20 cellular contexts compared by ENCODE assay signal in the genomic region with DNA sequence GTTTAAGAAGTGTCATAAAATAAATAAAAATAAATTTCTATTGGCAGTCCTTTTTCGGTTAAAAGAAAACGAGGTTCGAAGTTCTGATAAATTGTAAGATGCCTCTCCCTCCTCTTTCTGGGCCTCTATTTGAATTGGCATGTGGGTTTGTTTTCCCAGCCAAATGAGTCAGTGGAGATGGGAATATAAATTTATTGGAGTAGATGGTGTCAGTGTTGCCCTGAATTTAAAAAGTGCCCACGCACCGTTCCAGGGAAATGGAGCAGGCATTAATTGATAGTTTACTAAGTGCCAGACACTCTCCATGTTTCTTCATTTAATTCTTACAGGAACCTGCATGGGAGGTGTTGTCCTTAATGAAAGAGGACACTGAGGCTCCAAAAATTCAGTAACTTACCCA.
DNase-seq lines count a peak whose midpoint lies in the region; ATAC-seq, FAIRE-seq and TF ChIP-seq lines count a peak whose summit lies in the region.
"Had no signal": no experiment of that assay in that cellular context is flagged by ENCODE, and none has a peak within 500 bp of the region (broad histone marks: within the 10 kb centered on the region; RNA-seq: fewer than 3 reads in every experiment).

No MANE protein-coding gene starts in this region.

- dilution Hi-C loops in mammary epithelial cell (cut with HindIII; ENCODE audit: low sequenced_read_pairs): loop anchor here (5.0 kb wide), 2 partner anchors 60 to 75 kb away; no protein-coding TSS in a partner anchor

- no peaks in the 10 kb centered on the region for H3K4me1 ChIP-seq in mammary epithelial cell (ENCODE audit: insufficient read depth, low read length)
- H3K4me1 ChIP-seq: breast epithelium, SJCRH30 had no signal

- POLR2A ChIA-PET in MCF 10A (lab: Yijun Ruan, JAX): no interaction called here

- intact Hi-C loops in MCF 10A (cut with micrococcal nuclease) (no loop called here), mammary epithelial cell (cut with micrococcal nuclease) (no loop called here)

- TF ChIP-seq CTCF in MCF 10A (IDR thresholded peaks at IDR 0.05; ENCODE audit: unreplicated experiment): no peak
- no peak for TF ChIP-seq CTCF in mammary epithelial cell (conservative IDR thresholded peaks at IDR 0.05 in 1 of 2, IDR thresholded peaks at IDR 0.05 in 1 of 2; ENCODE audit: extremely low read depth in 1 of 2, insufficient read depth in 1 of 2, low read depth in 1 of 2, low read length in 2 of 2)
- TF ChIP-seq CTCF in astrocyte of the spinal cord (IDR thresholded peaks at IDR 0.05; ENCODE audit: low read depth, low read length): no peak

- CTCF ChIA-PET in MCF 10A (lab: Yijun Ruan, JAX) (interaction anchor here (0.9 to 1.2 kb wide), 3 partner anchors 14 to 28 kb away, joined by 3 to 4 read pairs (median 3); no protein-coding TSS in a partner anchor), mammary epithelial cell (lab: Charles Lee; ENCODE audit: low non-redundant PET) (no interaction called here)

- no peak overlapping the region for H3K4me3 ChIP-seq in mammary epithelial cell (replicated peaks in 1 of 3; ENCODE audit: insufficient read depth in 1 of 3, low read depth in 2 of 3, low read length in 3 of 3)
- H3K4me3 ChIP-seq in astrocyte of the spinal cord (ENCODE audit: low read depth, low read length): no peak overlapping the region
- no peak overlapping the region for H3K4me3 ChIP-seq in H7 (ENCODE audit: insufficient read depth, low read depth, low read length)
- H3K4me3 ChIP-seq: neural progenitor cell, SJCRH30 had no signal

- peaks cover 13% of the 10 kb centered on the region for H3K4me1 Mint-ChIP-seq in MCF 10A (ENCODE audit: insufficient read depth, unreplicated experiment)
- H3K4me1 Mint-ChIP-seq: activated CD4-positive, alpha-beta T cell treated with anti-CD3 and anti-CD28 coated beads, Interleukin-2, amount 10 ng/mL, durations not matched to agents 24 days and 14 days; activated naive CD8-positive, alpha-beta T cell treated with anti-CD3 and anti-CD28 coated beads, Interleukin-2, amount 10 ng/mL, durations not matched to agents 7 days and 5 days had no signal

- no peaks in the 10 kb centered on the region for H3K36me3 Mint-ChIP-seq in MCF 10A (ENCODE audit: insufficient read depth, unreplicated experiment)
- H3K36me3 Mint-ChIP-seq: activated naive CD8-positive, alpha-beta T cell treated with anti-CD3 and anti-CD28 coated beads, Interleukin-2, amount 10 ng/mL, durations not matched to agents 7 days and 5 days had no signal

- H3K9me3 ChIP-seq in mammary epithelial cell (replicated peaks; ENCODE audit: insufficient read depth, low read length): no peaks in the 10 kb centered on the region
- H3K9me3 ChIP-seq: breast epithelium, SJCRH30 had no signal

- H2AFZ ChIP-seq in mammary epithelial cell (ENCODE audit: low read depth, low read length): no peak overlapping the region
- H2AFZ ChIP-seq: neural progenitor cell had no signal

- H3K36me3 ChIP-seq in mammary epithelial cell (ENCODE audit: insufficient read depth, low read length): no peaks in the 10 kb centered on the region
- H3K36me3 ChIP-seq in H7 (replicated peaks; ENCODE audit: control insufficient read depth, insufficient read depth, low read length): no peaks in the 10 kb centered on the region
- H3K36me3 ChIP-seq: breast epithelium, neural progenitor cell, SJCRH30 had no signal

- H3K27me3 Mint-ChIP-seq in MCF 10A (ENCODE audit: insufficient read depth, unreplicated experiment): peaks cover 80% of the 10 kb centered on the region

- H3K27me3 ChIP-seq in mammary epithelial cell (ENCODE audit: insufficient read depth, low read length) (peaks cover 12% of the 10 kb centered on the region), H7 (ENCODE audit: control insufficient read depth, insufficient read depth, low read length) (peaks cover 1% of the 10 kb centered on the region)
- H3K27me3 ChIP-seq: SJCRH30 had no signal

- BruUV-seq in MCF 10A (replicated peaks; lab: Mats Ljungman, UMichigan) (no TSS peak), mammary epithelial cell (replicated peaks; lab: Mats Ljungman, UMichigan) (no TSS peak)

- no peak overlapping the region for H3K27ac ChIP-seq in mammary epithelial cell (ENCODE audit: insufficient read depth, low read depth, low read length)
- H3K27ac ChIP-seq: neural progenitor cell, SJCRH30 had no signal

- no peak overlapping the region for H3K9ac ChIP-seq in mammary epithelial cell (ENCODE audit: insufficient read depth, low read length)
- H3K9ac ChIP-seq: neural progenitor cell had no signal

- in situ Hi-C loops in mammary epithelial cell (cut with MboI; ENCODE audit: low sequenced_read_pairs in 2 of 2) (no loop called here), astrocyte of the spinal cord (cut with HindIII; ENCODE audit: low sequenced_read_pairs) (no loop called here)

- H3K4me3 Mint-ChIP-seq in MCF 10A (ENCODE audit: unreplicated experiment): peak overlapping the region; percentile 17
- H3K4me3 Mint-ChIP-seq: activated CD4-positive, alpha-beta T cell treated with anti-CD3 and anti-CD28 coated beads, Interleukin-2, amount 10 ng/mL, durations not matched to agents 24 days and 14 days; activated naive CD8-positive, alpha-beta T cell treated with anti-CD3 and anti-CD28 coated beads, Interleukin-2, amount 10 ng/mL, durations not matched to agents 7 days and 5 days; T-helper 1 cell treated with Interleukin-12 subunit alpha and Interleukin-12 subunit beta and Interleukin-4 antibody, amounts not matched to agents 30 μg/mL and 1 μg/mL, for 36 hours had no signal

- H4K20me1 ChIP-seq in mammary epithelial cell (ENCODE audit: insufficient read depth, low read length): no peaks in the 10 kb centered on the region

- H3K79me2 ChIP-seq in mammary epithelial cell (ENCODE audit: insufficient read depth, low read length): no peaks in the 10 kb centered on the region

- H3K4me2 ChIP-seq in mammary epithelial cell (ENCODE audit: insufficient read depth, low read depth, low read length): no peak overlapping the region

- no peaks in the 10 kb centered on the region for H3K9me3 Mint-ChIP-seq in MCF 10A (ENCODE audit: unreplicated experiment)
- H3K9me3 Mint-ChIP-seq: activated CD4-positive, alpha-beta T cell treated with anti-CD3 and anti-CD28 coated beads, Interleukin-2, amount 10 ng/mL, durations not matched to agents 24 days and 14 days; activated naive CD8-positive, alpha-beta T cell treated with anti-CD3 and anti-CD28 coated beads, Interleukin-2, amount 10 ng/mL, durations not matched to agents 7 days and 5 days; activated T-helper 2 cell treated with anti-CD3 and anti-CD28 coated beads, Interferon-gamma antibody, Interleukin-2, Interleukin-4, amounts not matched to agents 10 μg/mL and 5 μg/mL and 100 μg/mL, durations not matched to agents 14 hours and 24 hours and 36 hours; neural progenitor cell; T-helper 1 cell treated with Interleukin-12 subunit alpha and Interleukin-12 subunit beta and Interleukin-4 antibody, amounts not matched to agents 30 μg/mL and 1 μg/mL, for 36 hours had no signal

- peak; percentile 43 for DNase-seq in MCF 10A (ENCODE audit: unreplicated experiment)
- no peak for DNase-seq in mammary epithelial cell
- DNase-seq in astrocyte of the spinal cord (ENCODE audit: low read depth, low spot score): peak; percentile 8
- peak; percentile 63 for DNase-seq in stromal cell of bone marrow (ENCODE audit: low read depth)
- DNase-seq in NCI-H2196 (lab: John Stamatoyannopoulos, UW; ENCODE audit: unreplicated experiment): no peak
- DNase-seq in H7: no peak
- DNase-seq: activated CD4-positive, alpha-beta T cell treated with anti-CD3 and anti-CD28 coated beads, Interleukin-2, amount 10 ng/mL, durations not matched to agents 24 days and 14 days; activated naive CD8-positive, alpha-beta T cell treated with anti-CD3 and anti-CD28 coated beads, Interleukin-2, amount 10 ng/mL, durations not matched to agents 7 days and 5 days; erythroblast; midbrain; NCI-H1436 treated with DMSO at 0.1 percent for 48 hours; NCI-H774; SJCRH30; stimulated activated CD8-positive, alpha-beta memory T cell treated with anti-CD3 and anti-CD28 coated beads, Interleukin-4, amount 100 ng/mL, for 48 hours had no signal

- no peak overlapping the region for H3K27ac Mint-ChIP-seq in MCF 10A (ENCODE audit: low read depth, unreplicated experiment)
- H3K27ac Mint-ChIP-seq: activated CD4-positive, alpha-beta T cell treated with anti-CD3 and anti-CD28 coated beads, Interleukin-2, amount 10 ng/mL, durations not matched to agents 24 days and 14 days; activated naive CD8-positive, alpha-beta T cell treated with anti-CD3 and anti-CD28 coated beads, Interleukin-2, amount 10 ng/mL, durations not matched to agents 7 days and 5 days; activated T-helper 2 cell treated with anti-CD3 and anti-CD28 coated beads, Interferon-gamma antibody, Interleukin-2, Interleukin-4, amounts not matched to agents 10 μg/mL and 5 μg/mL and 100 μg/mL, durations not matched to agents 14 hours and 24 hours and 36 hours; T-helper 1 cell treated with Interleukin-12 subunit alpha and Interleukin-12 subunit beta and Interleukin-4 antibody, amounts not matched to agents 30 μg/mL and 1 μg/mL, for 36 hours had no signal

- ATAC-seq in HG02571 (IDR thresholded peaks at IDR 0.05; ENCODE audit: unreplicated experiment): no peak

- FAIRE-seq in islet of Langerhans (lab: Jason Lieb, UNC): peak; percentile 92

- 13% methylated on average over 5 of the region's 5 CpGs for WGBS in mammary epithelial cell (ENCODE audit: low coverage, missing lambda C conversion rate)

Comparison
In these comparisons a context has a peak if more than half of its experiments do, and no peak if none do; other contexts are left out.
1. DNase-seq: peak in MCF 10A (single experiment), astrocyte of the spinal cord (single experiment) and stromal cell of bone marrow (single experiment); none in mammary epithelial cell (single experiment), NCI-H2196 (single experiment) and H7 (single experiment).